8 cellular contexts compared by ENCODE assay signal in the genomic region with DNA sequence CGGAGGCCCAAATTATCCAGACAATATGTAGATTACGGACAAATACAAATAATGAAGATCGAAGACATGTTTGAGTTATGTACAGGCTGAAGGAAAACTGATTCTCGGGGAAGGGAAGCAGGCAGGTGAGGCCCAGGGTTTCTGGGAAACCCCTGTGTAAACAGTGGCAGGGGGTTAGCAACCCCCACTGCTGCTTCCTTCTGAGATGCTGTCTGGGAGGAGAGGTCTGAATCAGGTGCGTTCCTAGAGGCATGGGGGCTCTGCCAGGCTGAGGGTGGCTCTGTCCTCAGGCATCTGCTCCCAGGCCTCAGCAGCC. TPM values are rescaled to one million over a fixed set of nuclear protein-coding genes. Genes with fewer than 3 reads are reported as not detected.
DNase-seq lines count a peak whose midpoint lies in the region; ATAC-seq and TF ChIP-seq lines count a peak whose summit lies in the region.

No MANE protein-coding gene starts in this region.

- no TSS peak for BruUV-seq in A673 (replicated peaks; lab: Mats Ljungman, UMichigan)

- DNase-seq in A673 (ENCODE audit: low spot score): no peak
- DNase-seq in HFFc6: no peak
- DNase-seq in cardiac fibroblast (ENCODE audit: low read depth in 2 of 2): no peak
- DNase-seq in SW 1271 (lab: John Stamatoyannopoulos, UW): no peak
- DNase-seq in activated gamma-delta T cell treated with Interleukin-2 at 50 U/mL for 16 hours: no peak

- H3K4me1 ChIP-seq in A673 (ENCODE audit: insufficient read depth, low read length, poor library complexity, severe bottlenecking) (peaks cover 5% of the 10 kb centered on the region), mucosa of stomach (ENCODE audit: control insufficient read depth, insufficient read depth, low read length) (peaks cover 12% of the 10 kb centered on the region)

- intact Hi-C loops in A673 (cut with micrococcal nuclease; ENCODE audit: unreplicated experiment): no loop called here

- H3K9me3 ChIP-seq in A673 (ENCODE audit: low read depth, low read length, poor library complexity, severe bottlenecking): no peaks in the 10 kb centered on the region
- no peaks in the 10 kb centered on the region for H3K9me3 ChIP-seq in mucosa of stomach (ENCODE audit: control insufficient read depth, low read length)

- peak overlapping the region; percentile 47; the same call in 1 of the 2 replicates for H3K27ac Mint-ChIP-seq in HFFc6

- no peaks in the 10 kb centered on the region for H3K36me3 ChIP-seq in A673 (ENCODE audit: insufficient read depth, low read length, poor library complexity, severe bottlenecking)
- no peaks in the 10 kb centered on the region for H3K36me3 ChIP-seq in mucosa of stomach (ENCODE audit: control insufficient read depth, insufficient read depth, low read length)

- no peaks in the 10 kb centered on the region for H3K36me3 Mint-ChIP-seq in HFFc6 (ENCODE audit: low read depth)

- ATAC-seq in GM21576 (IDR thresholded peaks at IDR 0.05; ENCODE audit: unreplicated experiment) (no peak), HG03460 (IDR thresholded peaks at IDR 0.05; ENCODE audit: unreplicated experiment) (no peak)

- CTCF ChIA-PET in A673 (lab: Charles Lee): interaction anchor here (0.6 to 0.7 kb wide), 6 partner anchors 86 to 396 kb away, joined by 3 to 5 read pairs (median 4); no protein-coding TSS in a partner anchor

- H3K4me3 Mint-ChIP-seq in HFFc6: peak overlapping the region; percentile 83

- H3K27ac ChIP-seq in A673 (ENCODE audit: low read depth, low read length, poor library complexity, severe bottlenecking): peak overlapping the region; percentile 37

- H3K27me3 Mint-ChIP-seq in HFFc6 (ENCODE audit: insufficient read depth): no peaks in the 10 kb centered on the region; the same call in none of the 2 replicates

- POLR2A ChIA-PET in A673 (lab: Charles Lee; ENCODE audit: low non-redundant PET): no interaction called here

- TF ChIP-seq CTCF in A673 (conservative IDR thresholded peaks at IDR 0.05; ENCODE audit: low read depth, low read length) (no peak), HFFc6 (IDR thresholded peaks at IDR 0.05) (no peak), cardiac fibroblast (IDR thresholded peaks at IDR 0.05; ENCODE audit: low read depth, low read length) (no peak)

- H3K9me3 Mint-ChIP-seq in HFFc6: no peaks in the 10 kb centered on the region

- H3K4me1 Mint-ChIP-seq in HFFc6 (ENCODE audit: low read depth): peaks cover 22% of the 10 kb centered on the region

- H3K4me3 ChIP-seq in A673 (ENCODE audit: low read depth, low read length, poor library complexity, severe bottlenecking): peak overlapping the region; percentile 26
- peak overlapping the region; percentile 42 to 51 for H3K4me3 ChIP-seq in cardiac fibroblast (replicated peaks in 1 of 2; ENCODE audit: low read depth in 2 of 2, low read length in 2 of 2)
- no peak overlapping the region for H3K4me3 ChIP-seq in mucosa of stomach (ENCODE audit: low read length)

- peak overlapping the region; percentile 65 for H3K9ac ChIP-seq in mucosa of stomach (ENCODE audit: low read length)

- H3K27me3 ChIP-seq in A673 (replicated peaks; ENCODE audit: insufficient read depth, low read depth, low read length, poor library complexity): no peaks in the 10 kb centered on the region
- H3K27me3 ChIP-seq in mucosa of stomach (ENCODE audit: control insufficient read depth, insufficient read depth, low read length): peaks cover 33% of the 10 kb centered on the region

RNA-seq across cellular contexts. Expression of gene MDGA1, which starts 7.2 kb away (rescaled TPM):
- total RNA-seq in A673 (2021): 4.2 and 5.0 TPM in 2 replicates
- total RNA-seq in HFFc6 (2021; fragmentation: NEBNext Ultra II Directional; extraction: Animal tissue kit (Norgen Biotek cat#: 25700)): 1 to 10 TPM; 3.8 to 6.8 (median 5.7) TPM
